In the genomic region with DNA sequence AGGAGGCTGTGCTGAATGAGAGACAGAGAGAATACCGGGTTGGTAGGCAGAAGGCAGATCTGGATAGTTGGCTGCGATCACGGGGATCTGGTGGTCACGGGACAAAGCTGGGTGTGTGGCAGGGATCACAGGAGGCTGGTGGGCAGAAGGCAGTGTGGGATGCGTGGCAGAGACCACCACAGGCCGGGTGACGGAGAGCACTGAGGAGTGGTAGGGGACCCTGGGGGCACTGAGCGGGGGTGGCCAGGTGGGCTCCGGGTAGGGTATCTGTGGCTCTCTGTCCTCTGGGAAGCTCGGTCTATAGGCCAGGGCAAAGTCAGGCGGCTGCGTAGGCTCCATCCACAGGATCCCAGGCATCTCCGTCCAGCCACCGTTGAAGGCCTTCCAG, we compare ENCODE assay signal across 1 cellular context.
TF ChIP-seq lines count a peak whose summit lies in the region.

No MANE protein-coding gene starts in this region.

TF ChIP-seq in H1, 55 proteins besides CTCF, POLR2A, EP300 and RAD21:
- TF ChIP-seq EZH2 (IDR thresholded peaks at IDR 0.05; ENCODE audit: low read depth, low read length, severe bottlenecking) (no peak), TAF7 (optimal IDR thresholded peaks at IDR 0.05; ENCODE audit: borderline replicate concordance, low read depth, low read length) (no peak), CREB1 (IDR thresholded peaks at IDR 0.05) (no peak), KDM1A (IDR thresholded peaks at IDR 0.05; ENCODE audit: borderline replicate concordance, low read length) (no peak), ZNF274 (IDR thresholded peaks at IDR 0.05; ENCODE audit: borderline replicate concordance, extremely low read depth, low read length) (no peak), SP4 (IDR thresholded peaks at IDR 0.05; ENCODE audit: low read length) (no peak), RBBP5 (IDR thresholded peaks at IDR 0.05; ENCODE audit: borderline replicate concordance, low read depth, low read length) (no peak), TAF1 (IDR thresholded peaks at IDR 0.05; ENCODE audit: low read depth, low read length) (no peak), SP1 (IDR thresholded peaks at IDR 0.05; ENCODE audit: low read depth, low read length) (no peak)
- TF ChIP-seq, protein P1, sequence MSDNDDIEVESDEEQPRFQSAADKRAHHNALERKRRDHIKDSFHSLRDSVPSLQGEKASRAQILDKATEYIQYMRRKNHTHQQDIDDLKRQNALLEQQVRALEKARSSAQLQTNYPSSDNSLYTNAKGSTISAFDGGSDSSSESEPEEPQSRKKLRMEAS (IDR thresholded peaks at IDR 0.05) = no peak
